Comparison of ENCODE assay signal across 1 cellular context in the genomic region with DNA sequence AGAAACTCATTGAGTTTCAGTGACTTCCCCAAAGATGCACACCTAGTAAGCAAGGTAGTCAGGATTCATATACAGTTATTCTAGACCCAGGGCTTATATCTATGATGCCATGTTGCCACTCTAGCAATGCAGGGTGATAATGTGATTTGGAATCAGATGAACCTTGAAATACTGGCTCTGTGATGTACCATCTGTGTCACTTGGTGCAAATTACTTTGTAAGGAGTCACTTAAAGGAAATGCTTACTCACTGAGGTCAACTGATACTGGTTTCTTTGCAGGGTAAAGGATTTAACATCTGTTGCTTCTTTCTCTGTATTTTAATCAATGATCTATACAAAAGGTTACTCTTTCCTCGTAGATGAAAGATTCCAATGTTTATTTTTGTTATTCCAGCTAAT.
TF ChIP-seq lines count a peak whose summit lies in the region.

No MANE protein-coding gene starts in this region.

TF ChIP-seq in GM23338, 12 proteins besides CTCF, POLR2A, EP300 and RAD21 (continued from another document):
- no peak for TF ChIP-seq ZNF462 (CRISPR knock-in tag; IDR thresholded peaks at IDR 0.05)
- no peak for TF ChIP-seq STAT1 (IDR thresholded peaks at IDR 0.05; ENCODE audit: unreplicated experiment)
